In genomic region chr14:77547512-77547911, GRCh38 we compare ENCODE assay signal across 23 cellular contexts. TPM values are rescaled to one million over a fixed set of nuclear protein-coding genes. Genes with fewer than 3 reads are reported as not detected.
DNase-seq lines count a peak whose midpoint lies in the region; ATAC-seq and TF ChIP-seq lines count a peak whose summit lies in the region.
"Had no signal": no experiment of that assay in that cellular context is flagged by ENCODE, and none has a peak within 500 bp of the region (broad histone marks: within the 10 kb centered on the region; RNA-seq: fewer than 3 reads in every experiment).

No MANE protein-coding gene starts in this region.

- no peaks in the 10 kb centered on the region for H3K9me2 ChIP-seq in HCT116 (ENCODE audit: insufficient read depth)

- H3K27me3 Mint-ChIP-seq in neural crest cell (ENCODE audit: low read depth): no peaks in the 10 kb centered on the region
- H3K27me3 Mint-ChIP-seq: activated naive CD4-positive, alpha-beta T cell treated with anti-CD3 and anti-CD28 coated beads, Interleukin-2, amount 50 U/mL, for 24 hours had no signal

- H3K4me1 Mint-ChIP-seq in neural crest cell: peaks cover 17% of the 10 kb centered on the region

- no peak; the same call in 1 of the 2 replicates for ATAC-seq in HCT116
- ATAC-seq in omental fat pad (ENCODE audit: low FRiP score): no peak
- ATAC-seq: right cardiac atrium had no signal

- RAD21 ChIA-PET in HCT116 (lab: Charles Lee; ENCODE audit: low non-redundant PET in 1 of 2, low total read pairs in 2 of 2, uncharacterized antibody in 2 of 2, unreplicated experiment in 2 of 2): no interaction called here

- no peaks in the 10 kb centered on the region for H3K9me3 Mint-ChIP-seq in neural crest cell
- H3K9me3 Mint-ChIP-seq: activated naive CD4-positive, alpha-beta T cell treated with anti-CD3 and anti-CD28 coated beads, Interleukin-2, amount 50 U/mL, for 24 hours had no signal

- no peaks in the 10 kb centered on the region for H4K20me1 ChIP-seq in HCT116 (ENCODE audit: insufficient read depth)

- no peaks in the 10 kb centered on the region for H3K9me3 ChIP-seq in BE2C
- no peaks in the 10 kb centered on the region for H3K9me3 ChIP-seq in HCT116 (ENCODE audit: control insufficient read depth in 1 of 2, insufficient read depth in 1 of 2, low read depth in 1 of 2, low read length in 2 of 2)
- H3K9me3 ChIP-seq: uterus had no signal

- DNase-seq in BE2C: no peak
- DNase-seq in HCT116 (ENCODE audit: low read depth, low spot score): no peak
- no peak for DNase-seq in cardiac fibroblast (ENCODE audit: low read depth in 2 of 2)
- no peak for DNase-seq in neural crest cell (ENCODE audit: low read depth, low spot score)
- DNase-seq in omental fat pad (ENCODE audit: low spot score): no peak
- no peak for DNase-seq in NCI-H82 treated with DMSO at 0.1 percent for 48 hours (lab: John Stamatoyannopoulos, UW; ENCODE audit: unreplicated experiment)
- DNase-seq in stimulated activated CD4-positive, alpha-beta T cell treated with anti-CD3 and anti-CD28 coated beads, Interleukin-2, amount 100 ng/mL, for 24 hours: no peak
- no peak for DNase-seq in GM19238 (ENCODE audit: insufficient read length, low spot score)
- DNase-seq: activated CD4-positive, alpha-beta T cell treated with anti-CD3 and anti-CD28 coated beads, Interleukin-2, amount 50 U/mL, for 1 hour; activated T-cell treated with anti-CD3 and anti-CD28 coated beads for 4 hours; dorsolateral prefrontal cortex; GDM1; GM23248; KBM-7; kidney; NCI-H1105; NCI-H69; right cardiac atrium; uterus had no signal

- no peak overlapping the region for H3K9ac ChIP-seq in HCT116 (ENCODE audit: low read length)
- H3K9ac ChIP-seq: GM23248 had no signal

- H3K27me3 ChIP-seq in BE2C (no peaks in the 10 kb centered on the region), HCT116 (ENCODE audit: insufficient read depth, low read length) (no peaks in the 10 kb centered on the region)
- H3K27me3 ChIP-seq: dorsolateral prefrontal cortex, hepatocyte, uterus had no signal

- TF ChIP-seq CTCF in BE2C (IDR thresholded peaks at IDR 0.05; ENCODE audit: low read depth, low read length): peak; percentile 42
- TF ChIP-seq CTCF in HCT116 (IDR thresholded peaks at IDR 0.05 in 2 of 3, conservative IDR thresholded peaks at IDR 0.05 in 1 of 3; ENCODE audit: borderline replicate concordance in 1 of 3, insufficient read depth in 1 of 3, low read depth in 2 of 3, low read length in 2 of 3): peak in 2 of 3 experiments; percentile 30 to 49; a peak in 3 of 6 replicates
- TF ChIP-seq CTCF in cardiac fibroblast (IDR thresholded peaks at IDR 0.05; ENCODE audit: low read depth, low read length): peak; percentile 25
- TF ChIP-seq CTCF in neural crest cell (conservative IDR thresholded peaks at IDR 0.05): peak; percentile 45
- no peak for TF ChIP-seq CTCF in omental fat pad (IDR thresholded peaks at IDR 0.05)

- no peak overlapping the region for H3K4me3 Mint-ChIP-seq in neural crest cell
- H3K4me3 Mint-ChIP-seq: activated naive CD4-positive, alpha-beta T cell treated with anti-CD3 and anti-CD28 coated beads, Interleukin-2, amount 50 U/mL, for 24 hours had no signal

- TF ChIP-seq RAD21 in HCT116 (IDR thresholded peaks at IDR 0.05; ENCODE audit: low read depth): no peak

- H3K79me2 ChIP-seq in HCT116 (ENCODE audit: insufficient read depth, low read length): no peaks in the 10 kb centered on the region
- H3K79me2 ChIP-seq: hepatocyte had no signal

- no peak overlapping the region for H3K27ac ChIP-seq in HCT116 (ENCODE audit: low read depth, low read length)
- H3K27ac ChIP-seq: GM23248, hepatocyte, SK-N-MC, uterus had no signal

- POLR2A ChIA-PET in HCT116 (lab: Charles Lee): no interaction called here

- H3K36me3 ChIP-seq in BE2C (peaks cover 26% of the 10 kb centered on the region), HCT116 (ENCODE audit: control insufficient read depth in 1 of 2, insufficient read depth in 2 of 2, low read length in 2 of 2) (peaks cover 16 to 23% of the 10 kb centered on the region in 2 experiments)
- H3K36me3 ChIP-seq: uterus had no signal

- H3K27ac Mint-ChIP-seq in neural crest cell (ENCODE audit: unreplicated experiment): no peak overlapping the region
- H3K27ac Mint-ChIP-seq: activated naive CD4-positive, alpha-beta T cell treated with anti-CD3 and anti-CD28 coated beads, Interleukin-2, amount 50 U/mL, for 24 hours had no signal

- no TSS peak for BruUV-seq in HCT116 (replicated peaks; lab: Mats Ljungman, UMichigan)

- CTCF ChIA-PET in HCT116 (lab: Charles Lee): interaction anchor here (0.9 kb wide), 1 partner anchor 88 kb away, joined by 3 read pairs; no protein-coding TSS in a partner anchor

- TF ChIP-seq POLR2A in HCT116 (IDR thresholded peaks at IDR 0.05; ENCODE audit: borderline replicate concordance, extremely low read depth, insufficient read depth, insufficient read length): no peak

- no peak overlapping the region for H3K4me2 ChIP-seq in HCT116 (ENCODE audit: low read length)
- H3K4me2 ChIP-seq: hepatocyte had no signal

- no peaks in the 10 kb centered on the region; the same call in 1 of the 2 replicates for H3K4me1 ChIP-seq in BE2C
- H3K4me1 ChIP-seq in HCT116 (ENCODE audit: control insufficient read depth in 1 of 2, insufficient read depth in 2 of 2, low read length in 2 of 2): no peaks in the 10 kb centered on the region

- H3K36me3 Mint-ChIP-seq in neural crest cell (ENCODE audit: low read depth): peaks cover 6% of the 10 kb centered on the region

- intact Hi-C loops in HCT116 (cut with micrococcal nuclease): no loop called here

- H3K4me3 ChIP-seq in BE2C (ENCODE audit: low read depth, low read length) (no peak overlapping the region), HCT116 (replicated peaks in 1 of 2; ENCODE audit: low read depth in 1 of 2, low read length in 2 of 2) (no peak overlapping the region), cardiac fibroblast (replicated peaks in 1 of 2; ENCODE audit: low read depth in 2 of 2, low read length in 2 of 2) (no peak overlapping the region)
- H3K4me3 ChIP-seq: dorsolateral prefrontal cortex, GM23248, hepatocyte, SK-N-MC, uterus had no signal

- no peak overlapping the region for H2AFZ ChIP-seq in HCT116 (ENCODE audit: low read depth, low read length, poor library complexity, severe bottlenecking)
- H2AFZ ChIP-seq: GM23248, hepatocyte had no signal

TF ChIP-seq in HCT116, 20 proteins besides CTCF, POLR2A, EP300 and RAD21:
- TF ChIP-seq MAX (IDR thresholded peaks at IDR 0.05) (no peak), ZNF274 (IDR thresholded peaks at IDR 0.05; ENCODE audit: low read depth, low read length) (no peak), EZH2 (IDR thresholded peaks at IDR 0.05) (no peak), POLR2AphosphoS5 (IDR thresholded peaks at IDR 0.05; ENCODE audit: low read depth, low read length) (no peak), SRF (IDR thresholded peaks at IDR 0.05; ENCODE audit: low read depth) (no peak), YY1 (IDR thresholded peaks at IDR 0.05; ENCODE audit: extremely low read depth, insufficient replicate concordance, low read depth, low read length) (no peak), ZFX (IDR thresholded peaks at IDR 0.05) (no peak), JUND (IDR thresholded peaks at IDR 0.05) (no peak), EGR1 (IDR thresholded peaks at IDR 0.05; ENCODE audit: low read depth) (no peak), SP1 (IDR thresholded peaks at IDR 0.05; ENCODE audit: low read depth) (no peak), REST (IDR thresholded peaks at IDR 0.05; ENCODE audit: low read depth) (no peak), SIN3A (IDR thresholded peaks at IDR 0.05; ENCODE audit: low read depth) (no peak), ATF3 (IDR thresholded peaks at IDR 0.05) (no peak), CEBPB (IDR thresholded peaks at IDR 0.05; ENCODE audit: low read depth) (no peak), CBX3 (IDR thresholded peaks at IDR 0.05; ENCODE audit: low read depth) (no peak), FOSL1 (IDR thresholded peaks at IDR 0.05; ENCODE audit: low read depth) (no peak)
TF ChIP-seq in HCT116: peak in this region for 0.

RNA-seq across cellular contexts. Expression of gene ISM2, which starts 48.9 kb away (rescaled TPM):
- not detected for polyA plus RNA-seq in BE2C (2012; ENCODE audit: insufficient read depth, insufficient read length, low read depth)
- total RNA-seq in HCT116 (2021; ENCODE audit: unreplicated experiment) (not detected), neural crest cell (0.16 TPM in 1 of 2 replicates, not detected in the other), omental fat pad (1 to 10 TPM in 2 of 4 donors, under 1 TPM in 1, not detected in 1; 0.72 to 2.3 (median 1.4) TPM)
- not detected in 2 replicates for polyA plus RNA-seq in HCT116 (2012)
- total RNA-seq: mesenteric fat pad, right cardiac atrium had no signal
- polyA plus RNA-seq: right cardiac atrium had no signal

Comparison
In these comparisons a context has a peak if more than half of its experiments do, and no peak if none do; other contexts are left out.
1. CTCF ChIP-seq: peak in BE2C (single experiment), HCT116 (2 of 3), cardiac fibroblast (single experiment) and neural crest cell (single experiment); none in omental fat pad (0 of 3).